10 cellular contexts compared by ENCODE assay signal in the genomic region with DNA sequence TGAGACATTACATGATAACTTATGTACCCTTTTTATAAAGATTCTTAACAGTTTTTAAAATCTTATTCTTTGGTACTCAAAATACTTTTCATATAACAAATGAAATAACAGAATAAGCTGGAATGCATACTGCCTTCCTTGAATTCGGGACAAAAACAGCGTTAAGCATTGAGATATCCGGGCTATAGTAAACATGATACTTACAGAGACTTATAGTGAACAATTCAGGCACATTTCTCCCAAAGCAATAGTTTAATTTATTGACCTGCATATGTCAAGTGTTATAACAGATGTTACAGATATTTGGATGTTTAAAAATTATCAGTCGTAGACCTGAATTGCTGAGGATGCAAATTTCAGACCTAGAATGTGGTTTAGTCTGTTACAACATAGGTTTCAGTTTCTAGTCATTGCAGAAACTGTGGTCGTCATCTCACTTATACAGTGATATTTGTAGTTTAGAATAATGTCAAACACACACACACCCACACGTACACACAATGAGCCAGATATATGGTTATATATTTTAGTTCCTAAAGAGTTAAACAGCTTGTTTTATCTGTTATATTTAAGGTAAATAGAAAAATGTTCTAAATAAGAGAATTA.
DNase-seq lines count a peak whose midpoint lies in the region; ATAC-seq, FAIRE-seq and TF ChIP-seq lines count a peak whose summit lies in the region.
"Had no signal": no experiment of that assay in that cellular context is flagged by ENCODE, and none has a peak within 500 bp of the region (broad histone marks: within the 10 kb centered on the region; RNA-seq: fewer than 3 reads in every experiment).

No MANE protein-coding gene starts in this region.

- H3K4me1 Mint-ChIP-seq in progenitor cell of endocrine pancreas (ENCODE audit: low read depth): peaks cover 7% of the 10 kb centered on the region

- H3K9me3 Mint-ChIP-seq in progenitor cell of endocrine pancreas (ENCODE audit: low read depth): peaks cover 2% of the 10 kb centered on the region

- ATAC-seq in GM18867 (IDR thresholded peaks at IDR 0.05; ENCODE audit: unreplicated experiment) (peak; percentile 97), HG02610 (IDR thresholded peaks at IDR 0.05; ENCODE audit: unreplicated experiment) (peak; percentile 100)
- ATAC-seq: Panc1 had no signal

- no peaks in the 10 kb centered on the region for H3K27me3 ChIP-seq in esophagus squamous epithelium

- H3K36me3 ChIP-seq in kidney (ENCODE audit: control insufficient read depth in 1 of 2, insufficient read depth in 2 of 2, low read length in 2 of 2): no peaks in the 10 kb centered on the region
- H3K36me3 ChIP-seq in esophagus squamous epithelium: peaks cover 0 to 6% (median 0%) of the 10 kb centered on the region in 3 donors

- H3K36me3 Mint-ChIP-seq in progenitor cell of endocrine pancreas (ENCODE audit: insufficient read depth): peaks cover 4% of the 10 kb centered on the region

- 57 to 72% methylated on average over 6 of the region's 6 CpGs for WGBS in esophagus squamous epithelium, 2 donors

- H3K4me1 ChIP-seq in kidney (ENCODE audit: control insufficient read depth in 1 of 2, insufficient read depth in 1 of 2, low read depth in 1 of 2, low read length in 2 of 2): peaks cover 0 to 3% of the 10 kb centered on the region in 2 donors
- peaks cover 0 to 6% (median 0%) of the 10 kb centered on the region in 3 donors for H3K4me1 ChIP-seq in esophagus squamous epithelium

- no peak overlapping the region for H3K4me3 Mint-ChIP-seq in progenitor cell of endocrine pancreas (ENCODE audit: low read depth)

- intact Hi-C loops in kidney (cut with DNase I) (no loop called here), esophagus squamous epithelium (cut with DNase I) (no loop called here)

- TF ChIP-seq CTCF in kidney (IDR thresholded peaks at IDR 0.05; ENCODE audit: borderline replicate concordance, extremely low read depth, insufficient read depth): no peak
- no peak for TF ChIP-seq CTCF in progenitor cell of endocrine pancreas (IDR thresholded peaks at IDR 0.05; ENCODE audit: unreplicated experiment)
- no peak for TF ChIP-seq CTCF in esophagus squamous epithelium (IDR thresholded peaks at IDR 0.05)

- no peak overlapping the region for H3K27ac ChIP-seq in kidney (ENCODE audit: low read depth in 2 of 2, low read length in 2 of 2)
- H3K27ac ChIP-seq in esophagus squamous epithelium: no peak overlapping the region

- H3K27ac Mint-ChIP-seq in progenitor cell of endocrine pancreas: no peak overlapping the region

- H3K4me3 ChIP-seq in kidney (ENCODE audit: low read length in 2 of 2): no peak overlapping the region
- H3K4me3 ChIP-seq in esophagus squamous epithelium: peak overlapping the region in 1 of 4 donors; percentile 50

- no peaks in the 10 kb centered on the region for H3K27me3 Mint-ChIP-seq in progenitor cell of endocrine pancreas

- DNase-seq in NOMO-1 (lab: John Stamatoyannopoulos, UW; ENCODE audit: unreplicated experiment in 2 of 2): peak; percentile 13 to 86
- no peak for DNase-seq in kidney
- no peak for DNase-seq in DMS79 treated with DMSO at 0.1 percent for 48 hours (lab: John Stamatoyannopoulos, UW)
- no peak for DNase-seq in progenitor cell of endocrine pancreas (ENCODE audit: low spot score, unreplicated experiment)
- no peak for DNase-seq in SW 1271 (lab: John Stamatoyannopoulos, UW)
- no peak for DNase-seq in esophagus squamous epithelium (lab: John Stamatoyannopoulos, UW)

- H3K9me3 ChIP-seq in kidney (ENCODE audit: control insufficient read depth in 1 of 2, low read length in 2 of 2): no peaks in the 10 kb centered on the region
- H3K9me3 ChIP-seq in esophagus squamous epithelium: no peaks in the 10 kb centered on the region

- TF ChIP-seq POLR2A in esophagus squamous epithelium (IDR thresholded peaks at IDR 0.05): no peak

- H3K9ac ChIP-seq in kidney (ENCODE audit: low read length in 2 of 2): no peak overlapping the region

- FAIRE-seq in kidney (lab: Jason Lieb, UNC): peak; percentile 47
- FAIRE-seq: keratinocyte had no signal

Comparison
In these comparisons a context has a peak if more than half of its experiments do, and no peak if none do; other contexts are left out.
1. DNase-seq: peak in NOMO-1 (2 of 2); none in kidney (single experiment), DMS79 treated with DMSO at 0.1 percent for 48 hours (single experiment), progenitor cell of endocrine pancreas (single experiment), SW 1271 (0 of 2) and esophagus squamous epithelium (single experiment).